ENCODE assay signal across 8 cellular contexts in genomic region chr1:214928574-214928973, GRCh38.
"Had no signal": no experiment of that assay in that cellular context is flagged by ENCODE, and none has a peak within 500 bp of the region (broad histone marks: within the 10 kb centered on the region; RNA-seq: fewer than 3 reads in every experiment).

No MANE protein-coding gene starts in this region.

- DNase-seq: GDM1, GF-D8 had no signal

- H3K4me3 ChIP-seq: GM12878 had no signal

- ATAC-seq: GM12878 had no signal

- FAIRE-seq: G401.6, GM12878, GM12891, GM12892, GM18507, GM19239 had no signal
